In genomic region chr22:46209262-46209661, GRCh38 we compare ENCODE assay signal across 21 cellular contexts. TPM values are rescaled to one million over a fixed set of nuclear protein-coding genes. Genes with fewer than 3 reads are reported as not detected.
DNase-seq lines count a peak whose midpoint lies in the region; ATAC-seq, FAIRE-seq and TF ChIP-seq lines count a peak whose summit lies in the region.
"Had no signal": no experiment of that assay in that cellular context is flagged by ENCODE, and none has a peak within 500 bp of the region (broad histone marks: within the 10 kb centered on the region; RNA-seq: fewer than 3 reads in every experiment).

No MANE protein-coding gene starts in this region.

- no peak overlapping the region for H3K27ac ChIP-seq in GM23248
- H3K27ac ChIP-seq in right lobe of liver, result no peak overlapping the region
- H3K27ac ChIP-seq in endodermal cell (ENCODE audit: low read depth, low read length), result no peak overlapping the region
- H3K27ac ChIP-seq: C4-2B, KMS-11 had no signal

- H3K4me1 Mint-ChIP-seq in endodermal cell, result no peaks in the 10 kb centered on the region
- H3K4me1 Mint-ChIP-seq: H9 had no signal

- intact Hi-C loops in right lobe of liver (cut with DNase I), result no loop called here

- H3K36me3 Mint-ChIP-seq in endodermal cell (ENCODE audit: low read depth), result peaks cover 73% of the 10 kb centered on the region

- in situ Hi-C loops in GM23248 (cut with MboI), result no loop called here

- WGBS in GM23248 (ENCODE audit: low coverage in 1 of 2, low lambda C conversion rate in 2 of 2, missing lambda C conversion rate in 2 of 2), 2 experiments, result 92 to 97% methylated on average over 1 of the region's 1 CpG
- 100% methylated on average over 1 of the region's 1 CpG for WGBS in right lobe of liver (ENCODE audit: insufficient coverage, low coverage, low lambda C conversion rate, missing lambda C conversion rate)
- 89 to 100% methylated on average over 1 of the region's 1 CpG for WGBS in endodermal cell (ENCODE audit: insufficient coverage in 1 of 2, insufficient read length in 1 of 2), 2 experiments

- no peaks in the 10 kb centered on the region for H3K4me1 ChIP-seq in GM23248 (ENCODE audit: insufficient read depth)
- no peaks in the 10 kb centered on the region for H3K4me1 ChIP-seq in right lobe of liver
- H3K4me1 ChIP-seq in endodermal cell (ENCODE audit: control insufficient read depth, insufficient read depth, low read length), result no peaks in the 10 kb centered on the region

- H3K36me3 ChIP-seq in GM23248 (ENCODE audit: low read depth) (peaks cover 10% of the 10 kb centered on the region; the same call in 1 of the 2 replicates), right lobe of liver (peaks cover 0 to 87% (median 40%) of the 10 kb centered on the region in 4 donors), endodermal cell (ENCODE audit: control insufficient read depth, insufficient read depth, low read length) (no peaks in the 10 kb centered on the region)

- TF ChIP-seq CTCF in right lobe of liver (IDR thresholded peaks at IDR 0.05) (no peak), endodermal cell (conservative IDR thresholded peaks at IDR 0.05) (no peak)

- no peaks in the 10 kb centered on the region for H3K79me2 ChIP-seq in GM23248 (ENCODE audit: insufficient read depth)

- H2AFZ ChIP-seq in GM23248, result no peak overlapping the region

- DNase-seq in GM12892 (ENCODE audit: insufficient read length) (no peak), GM23248 (peak; percentile 9), amniotic epithelial cell (ENCODE audit: low read depth) (peak; percentile 10), fibroblast of peridontal ligament (ENCODE audit: extremely low read depth) (peak; percentile 8), DMS153 treated with DMSO at 0.1 percent for 48 hours (lab: John Stamatoyannopoulos, UW; ENCODE audit: unreplicated experiment) (no peak), right lobe of liver (no peak), endodermal cell (no peak), SKM-1 (lab: John Stamatoyannopoulos, UW; ENCODE audit: unreplicated experiment) (no peak)
- DNase-seq: ACHN; Calu3; CD4-positive, alpha-beta memory T cell; DMS79; GDM1; H9 had no signal

- TF ChIP-seq POLR2A in GM12892 (IDR thresholded peaks at IDR 0.05; ENCODE audit: low read depth, low read length) (no peak), right lobe of liver (IDR thresholded peaks at IDR 0.05) (no peak)

- H3K9me3 ChIP-seq in GM23248 (ENCODE audit: low read depth) (no peaks in the 10 kb centered on the region), right lobe of liver (no peaks in the 10 kb centered on the region), endodermal cell (ENCODE audit: control insufficient read depth, low read length) (peaks cover 37% of the 10 kb centered on the region)

- H3K4me3 ChIP-seq in GM23248, result no peak overlapping the region
- no peak overlapping the region for H3K4me3 ChIP-seq in right lobe of liver
- no peak overlapping the region for H3K4me3 ChIP-seq in endodermal cell (ENCODE audit: low read length)

- no peaks in the 10 kb centered on the region for H3K9me2 ChIP-seq in GM23248 (ENCODE audit: insufficient read depth)

- H3K27ac Mint-ChIP-seq in endodermal cell, result no peak overlapping the region
- H3K27ac Mint-ChIP-seq: CD4-positive, alpha-beta memory T cell; H9 had no signal

- ATAC-seq in right lobe of liver, result no peak

- H3K27me3 Mint-ChIP-seq in endodermal cell (ENCODE audit: insufficient read depth), result no peaks in the 10 kb centered on the region
- H3K27me3 Mint-ChIP-seq: CD4-positive, alpha-beta memory T cell had no signal

- peaks cover 73% of the 10 kb centered on the region for H3K9me3 Mint-ChIP-seq in endodermal cell

- no peak overlapping the region for H3K4me2 ChIP-seq in GM23248 (ENCODE audit: unreplicated experiment)
- H3K4me2 ChIP-seq: KMS-11 had no signal

- FAIRE-seq in GM12892 (lab: Jason Lieb, UNC), result peak; percentile 65
- FAIRE-seq: A204.1, H1 had no signal

- H3K9ac ChIP-seq in GM23248 (no peak overlapping the region), endodermal cell (ENCODE audit: extremely low read depth, low read length, poor library complexity, severe bottlenecking) (no peak overlapping the region)
- H3K9ac ChIP-seq: KMS-11 had no signal

- H3K4me3 Mint-ChIP-seq in endodermal cell, result no peak overlapping the region
- H3K4me3 Mint-ChIP-seq: CD4-positive, alpha-beta memory T cell; H9 had no signal

- H3F3A ChIP-seq in GM23248 (ENCODE audit: insufficient read depth), result no peaks in the 10 kb centered on the region

- no peaks in the 10 kb centered on the region for H4K20me1 ChIP-seq in GM23248 (ENCODE audit: insufficient read depth)

- H3K27me3 ChIP-seq in GM23248 (replicated peaks; ENCODE audit: insufficient read depth) (no peaks in the 10 kb centered on the region), right lobe of liver (no peaks in the 10 kb centered on the region), endodermal cell (ENCODE audit: control insufficient read depth, insufficient read depth, low read length, poor library complexity, severe bottlenecking) (no peaks in the 10 kb centered on the region)

RNA-seq across cellular contexts. Expression of gene CDPF1, which starts 40.8 kb away (rescaled TPM):
- polyA plus RNA-seq in GM12892 (2012; ENCODE audit: missing spikeins), result 6.9 TPM
- 14.7 and 21.2 TPM in 2 replicates for total RNA-seq in GM23248 (2014; rRNA removed; shearing (Covaris generic))
- polyA plus RNA-seq in GM23248 (2016; fragmentation: Nextera tagmentation; extraction: Ambion mirVana), result 12.9 and 14.5 TPM in 2 replicates
- total RNA-seq in right lobe of liver (1 to 10 TPM; 1.8 to 7.1 (median 3.3) TPM), endodermal cell (10 to 100 TPM; 11.3 to 15.1 TPM)
- 12.9 TPM for polyA plus RNA-seq in endodermal cell (2013, experiment 1 of 2)
- polyA plus RNA-seq in endodermal cell (2013, experiment 2 of 2), result 10.2 TPM

RNA-seq across cellular contexts. Expression of gene PKDREJ, which starts 53.9 kb away (rescaled TPM):
- polyA plus RNA-seq in GM12892 (2012; ENCODE audit: missing spikeins), result 0.06 TPM
- not detected in 2 replicates for total RNA-seq in GM23248 (2014; rRNA removed; shearing (Covaris generic))
- polyA plus RNA-seq in GM23248 (2016; fragmentation: Nextera tagmentation; extraction: Ambion mirVana), result 0.04 TPM in 1 of 2 replicates, not detected in the other
- total RNA-seq in right lobe of liver (under 1 TPM in 2 of 6 experiments, not detected in 4; 0.05 to 0.07 TPM), endodermal cell (under 1 TPM in 1 of 2 donors, not detected in 1; 0.04 TPM)
- polyA plus RNA-seq in endodermal cell (2013, experiment 1 of 2), result not detected
- not detected for polyA plus RNA-seq in endodermal cell (2013, experiment 2 of 2)
- total RNA-seq: CD4-positive, alpha-beta memory T cell; Daoy; HT-29 had no signal
- polyA plus RNA-seq: BJ; CD4-positive, alpha-beta memory T cell had no signal

RNA-seq across cellular contexts. Expression of gene TTC38, which starts 58.5 kb away (rescaled TPM):
- polyA plus RNA-seq in GM12892 (2012; ENCODE audit: missing spikeins), result 9.4 TPM
- total RNA-seq in GM23248 (2014; rRNA removed; shearing (Covaris generic)), result 27.6 and 34.0 TPM in 2 replicates
- 21.5 and 21.8 TPM in 2 replicates for polyA plus RNA-seq in GM23248 (2016; fragmentation: Nextera tagmentation; extraction: Ambion mirVana)
- total RNA-seq in right lobe of liver (100 to 1,000 TPM in 5 of 6 experiments, 10 to 100 TPM in 1; 91.1 to 278 (median 195) TPM), endodermal cell (10 to 100 TPM; 35.9 to 47.1 TPM)
- polyA plus RNA-seq in endodermal cell (2013, experiment 1 of 2), result 24.3 TPM
- polyA plus RNA-seq in endodermal cell (2013, experiment 2 of 2), result 18.7 TPM

RNA-seq across cellular contexts. Expression of gene PPARA, which starts 58.9 kb away (rescaled TPM):
- 6.2 TPM for polyA plus RNA-seq in GM12892 (2012; ENCODE audit: missing spikeins)
- total RNA-seq in GM23248 (2014; rRNA removed; shearing (Covaris generic)), result 10.9 and 14.4 TPM in 2 replicates
- 8.4 and 8.7 TPM in 2 replicates for polyA plus RNA-seq in GM23248 (2016; fragmentation: Nextera tagmentation; extraction: Ambion mirVana)
- 100 to 1,000 TPM in 3 of 6 experiments, 10 to 100 TPM in 3; 64.4 to 152 (median 95.1) TPM for total RNA-seq in right lobe of liver
- 10 to 100 TPM; 15.4 to 18.6 TPM for total RNA-seq in endodermal cell
- 5.9 TPM for polyA plus RNA-seq in endodermal cell (2013, experiment 1 of 2)
- polyA plus RNA-seq in endodermal cell (2013, experiment 2 of 2), result 5.1 TPM

Comparison
In these comparisons a context has a peak if more than half of its experiments do, and no peak if none do; other contexts are left out.
1. DNase-seq: peak in GM23248 (single experiment), amniotic epithelial cell (single experiment) and fibroblast of peridontal ligament (single experiment); none in GM12892 (single experiment), DMS153 treated with DMSO at 0.1 percent for 48 hours (single experiment), right lobe of liver (0 of 3), endodermal cell (single experiment) and SKM-1 (single experiment).